1 cellular context compared by ENCODE assay signal in genomic region chr2:59988337-59988736, GRCh38.
TF ChIP-seq lines count a peak whose summit lies in the region.

No MANE protein-coding gene starts in this region.

TF ChIP-seq in GM23338, 12 proteins besides CTCF, POLR2A, EP300 and RAD21 (continued from another document):
- TF ChIP-seq ZNF462 (CRISPR knock-in tag; IDR thresholded peaks at IDR 0.05) (no peak), REST (IDR thresholded peaks at IDR 0.05; ENCODE audit: unreplicated experiment) (no peak), STAT1 (IDR thresholded peaks at IDR 0.05; ENCODE audit: unreplicated experiment) (no peak), NANOG (IDR thresholded peaks at IDR 0.05; ENCODE audit: borderline replicate concordance) (no peak)
